Comparison of ENCODE assay signal across 23 cellular contexts in genomic region chr4:41611124-41611838, GRCh38.
A peak's percentile ranks its signal among the peaks of the same experiment; 100 is the strongest.
DNase-seq lines count a peak whose midpoint lies in the region; FAIRE-seq and TF ChIP-seq lines count a peak whose summit lies in the region.
"Had no signal": no experiment of that assay in that cellular context is flagged by ENCODE, and none has a peak within 500 bp of the region (broad histone marks: within the 10 kb centered on the region; RNA-seq: fewer than 3 reads in every experiment).

No MANE protein-coding gene starts in this region.

- H3K4me1 Mint-ChIP-seq in endodermal cell: peaks cover 39% of the 10 kb centered on the region
- H3K4me1 Mint-ChIP-seq in nephron: peaks cover 27% of the 10 kb centered on the region
- H3K4me1 Mint-ChIP-seq in T-helper 2 cell treated with Interferon-gamma antibody and Interleukin-4, amounts not matched to agents 5 μg/mL and 100 μg/mL, for 36 hours (ENCODE audit: low read depth): no peaks in the 10 kb centered on the region
- H3K4me1 Mint-ChIP-seq: CD4-positive, CD25-positive, alpha-beta regulatory T cell; IgD-negative memory B cell; naive thymus-derived CD8-positive, alpha-beta T cell; stimulated activated naive CD8-positive, alpha-beta T cell treated with anti-CD3 and anti-CD28 coated beads, Interleukin-15, amount 100 ng/mL, for 72 hours had no signal

- TF ChIP-seq CTCF in left ventricle myocardium inferior (IDR thresholded peaks at IDR 0.05; ENCODE audit: borderline replicate concordance) (no peak), endodermal cell (conservative IDR thresholded peaks at IDR 0.05) (no peak), nephron (IDR thresholded peaks at IDR 0.05; ENCODE audit: unreplicated experiment in 3 of 3) (no peak)

- peak; percentile 59 for FAIRE-seq in urothelium cell line (lab: Jason Lieb, UNC)
- FAIRE-seq: GM12878 had no signal

- H3K36me3 ChIP-seq in left ventricle myocardium inferior (peaks cover 32% of the 10 kb centered on the region), endodermal cell (ENCODE audit: control insufficient read depth, insufficient read depth, low read length) (no peaks in the 10 kb centered on the region)

- DNase-seq in left ventricle myocardium inferior (no peak), cardiac septum (ENCODE audit: low spot score) (no peak), endodermal cell (no peak), urothelium cell line (ENCODE audit: low spot score) (no peak), DMS79 (lab: John Stamatoyannopoulos, UW) (no peak)
- DNase-seq in T-helper 2 cell treated with Interferon-gamma antibody and Interleukin-4, amounts not matched to agents 5 μg/mL and 100 μg/mL, for 36 hours (ENCODE audit: low spot score): no peak
- no peak for DNase-seq in activated CD4-positive, alpha-beta T cell treated with anti-CD3 and anti-CD28 coated beads, Interleukin-2, amount 50 U/mL, for 48 hours
- DNase-seq: CD4-positive, CD25-positive, alpha-beta regulatory T cell; MM.1S; naive thymus-derived CD8-positive, alpha-beta T cell; NCI-H187 treated with DMSO at 0.1 percent for 48 hours; NCI-H446; stimulated activated CD4-positive, alpha-beta T cell treated with anti-CD3 and anti-CD28 coated beads, Interleukin-2, amount 100 ng/mL, for 48 hours; stimulated activated naive CD8-positive, alpha-beta T cell treated with anti-CD3 and anti-CD28 coated beads, Interleukin-15, amount 100 ng/mL, for 72 hours had no signal

- peak overlapping the region; percentile 80 for H3K27ac ChIP-seq in left ventricle myocardium inferior (replicated peaks)
- H3K27ac ChIP-seq in endodermal cell (ENCODE audit: low read depth, low read length): peak overlapping the region; percentile 93
- H3K27ac ChIP-seq: parathyroid adenoma, RWPE1 had no signal

- H3K4me3 Mint-ChIP-seq in endodermal cell (no peak overlapping the region), nephron (no peak overlapping the region)
- no peak overlapping the region for H3K4me3 Mint-ChIP-seq in T-helper 2 cell treated with Interferon-gamma antibody and Interleukin-4, amounts not matched to agents 5 μg/mL and 100 μg/mL, for 36 hours
- H3K4me3 Mint-ChIP-seq: activated naive CD8-positive, alpha-beta T cell; activated T-helper 1 cell treated with anti-CD3 and anti-CD28 coated beads, Interleukin-12 subunit alpha, Interleukin-12 subunit beta, Interleukin-2, Interleukin-4 antibody, amounts not matched to agents 30 ng/mL and 10 ng/mL and 1 ng/mL, durations not matched to agents 14 hours and 24 hours and 36 hours; CD4-positive, CD25-positive, alpha-beta regulatory T cell; IgD-negative memory B cell; naive thymus-derived CD8-positive, alpha-beta T cell; stimulated activated naive CD8-positive, alpha-beta T cell treated with anti-CD3 and anti-CD28 coated beads, Interleukin-15, amount 100 ng/mL, for 72 hours had no signal

- H3K4me1 ChIP-seq in left ventricle myocardium inferior (peaks cover 54% of the 10 kb centered on the region), endodermal cell (ENCODE audit: control insufficient read depth, insufficient read depth, low read length) (peaks cover 13% of the 10 kb centered on the region)
- H3K4me1 ChIP-seq: parathyroid adenoma had no signal

- H3K27me3 ChIP-seq in left ventricle myocardium inferior (ENCODE audit: low read depth): no peaks in the 10 kb centered on the region
- peaks cover 14% of the 10 kb centered on the region for H3K27me3 ChIP-seq in endodermal cell (ENCODE audit: control insufficient read depth, insufficient read depth, low read length, poor library complexity, severe bottlenecking)

- H3K27me3 Mint-ChIP-seq in endodermal cell (ENCODE audit: insufficient read depth) (peaks cover 42% of the 10 kb centered on the region), nephron (ENCODE audit: low read depth) (peaks cover 19% of the 10 kb centered on the region)
- H3K27me3 Mint-ChIP-seq in T-helper 2 cell treated with Interferon-gamma antibody and Interleukin-4, amounts not matched to agents 5 μg/mL and 100 μg/mL, for 36 hours (ENCODE audit: low read depth): no peaks in the 10 kb centered on the region
- H3K27me3 Mint-ChIP-seq: CD4-positive, CD25-positive, alpha-beta regulatory T cell had no signal

- H3K4me3 ChIP-seq in left ventricle myocardium inferior (no peak overlapping the region), endodermal cell (ENCODE audit: low read length) (no peak overlapping the region)
- H3K4me3 ChIP-seq: GM12878, skin epidermis had no signal

- H3K9me3 Mint-ChIP-seq in endodermal cell: no peaks in the 10 kb centered on the region
- H3K9me3 Mint-ChIP-seq in nephron: no peaks in the 10 kb centered on the region
- no peaks in the 10 kb centered on the region for H3K9me3 Mint-ChIP-seq in T-helper 2 cell treated with Interferon-gamma antibody and Interleukin-4, amounts not matched to agents 5 μg/mL and 100 μg/mL, for 36 hours
- H3K9me3 Mint-ChIP-seq: activated T-helper 1 cell treated with anti-CD3 and anti-CD28 coated beads, Interleukin-12 subunit alpha, Interleukin-12 subunit beta, Interleukin-2, Interleukin-4 antibody, amounts not matched to agents 30 ng/mL and 10 ng/mL and 1 ng/mL, durations not matched to agents 14 hours and 24 hours and 36 hours; H9; IgD-negative memory B cell; naive thymus-derived CD8-positive, alpha-beta T cell; stimulated activated naive CD8-positive, alpha-beta T cell treated with anti-CD3 and anti-CD28 coated beads, Interleukin-15, amount 100 ng/mL, for 72 hours had no signal

- no peak overlapping the region for H3K27ac Mint-ChIP-seq in endodermal cell
- H3K27ac Mint-ChIP-seq in nephron: peak overlapping the region in 2 of 3 experiments; percentile 90
- H3K27ac Mint-ChIP-seq in T-helper 2 cell treated with Interferon-gamma antibody and Interleukin-4, amounts not matched to agents 5 μg/mL and 100 μg/mL, for 36 hours: no peak overlapping the region
- H3K27ac Mint-ChIP-seq: activated naive CD8-positive, alpha-beta T cell; activated T-helper 1 cell treated with anti-CD3 and anti-CD28 coated beads, Interleukin-12 subunit alpha, Interleukin-12 subunit beta, Interleukin-2, Interleukin-4 antibody, amounts not matched to agents 30 ng/mL and 10 ng/mL and 1 ng/mL, durations not matched to agents 14 hours and 24 hours and 36 hours; H9; naive thymus-derived CD8-positive, alpha-beta T cell had no signal

- 96% methylated on average over 1 of the region's 1 CpG; no CpG with 5 or more reads in 1 of the 2 experiments for WGBS in endodermal cell (ENCODE audit: insufficient coverage in 1 of 2, insufficient read length in 1 of 2), 2 experiments

- intact Hi-C loops in left ventricle myocardium inferior (cut with micrococcal nuclease): no loop called here
- intact Hi-C loops in cardiac septum (cut with DNase I): loop anchor here (2.0 to 5.0 kb wide), 3 partner anchors 39 to 174 kb away; no protein-coding TSS in a partner anchor

- H3K36me3 Mint-ChIP-seq in endodermal cell (ENCODE audit: low read depth): no peaks in the 10 kb centered on the region
- H3K36me3 Mint-ChIP-seq in nephron (ENCODE audit: low read depth): peaks cover 8% of the 10 kb centered on the region
- no peaks in the 10 kb centered on the region for H3K36me3 Mint-ChIP-seq in T-helper 2 cell treated with Interferon-gamma antibody and Interleukin-4, amounts not matched to agents 5 μg/mL and 100 μg/mL, for 36 hours (ENCODE audit: low read depth)
- H3K36me3 Mint-ChIP-seq: activated naive CD8-positive, alpha-beta T cell; CD4-positive, CD25-positive, alpha-beta regulatory T cell; IgD-negative memory B cell; naive thymus-derived CD8-positive, alpha-beta T cell had no signal

- no peaks in the 10 kb centered on the region for H3K9me3 ChIP-seq in left ventricle myocardium inferior (replicated peaks)
- no peaks in the 10 kb centered on the region for H3K9me3 ChIP-seq in endodermal cell (ENCODE audit: control insufficient read depth, low read length)

- H3K9ac ChIP-seq in endodermal cell (ENCODE audit: extremely low read depth, low read length, poor library complexity, severe bottlenecking): no peak overlapping the region
- H3K9ac ChIP-seq: parathyroid adenoma had no signal

Comparison
In these comparisons a context has a peak if more than half of its experiments do, and no peak if none do; other contexts are left out.
1. H3K27ac Mint-ChIP-seq: peak in nephron (2 of 3); none in endodermal cell (single experiment) and T-helper 2 cell treated with Interferon-gamma antibody and Interleukin-4, amounts not matched to agents 5 μg/mL and 100 μg/mL, for 36 hours (single experiment).